Comparison of ENCODE assay signal across 9 cellular contexts in the genomic region with DNA sequence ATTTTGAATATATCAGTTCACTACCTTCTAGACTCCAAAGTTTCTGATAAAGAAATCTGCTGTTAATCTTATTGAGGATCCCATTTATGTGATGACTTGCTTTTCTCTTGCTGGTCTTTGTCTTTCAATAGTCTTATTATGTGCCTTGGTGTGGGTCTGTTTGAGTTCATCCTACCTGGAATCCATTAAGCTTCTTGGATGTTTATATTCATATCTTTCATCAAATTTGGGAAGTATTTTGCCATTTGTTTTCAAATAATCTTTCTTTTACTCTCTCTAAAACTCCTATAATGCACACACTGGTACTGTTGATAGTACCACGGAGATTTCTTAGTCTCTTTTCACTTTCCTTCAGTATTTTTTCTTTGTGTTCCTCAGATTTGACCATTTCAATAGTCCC.
"Had no signal": no experiment of that assay in that cellular context is flagged by ENCODE, and none has a peak within 500 bp of the region (broad histone marks: within the 10 kb centered on the region; RNA-seq: fewer than 3 reads in every experiment).

No MANE protein-coding gene starts in this region.

- H3K27ac ChIP-seq: VCaP, WERI-Rb-1 had no signal

- ATAC-seq: activated CD4-positive, alpha-beta T cell treated with anti-CD3 and anti-CD28 coated beads for 36 hours; activated CD4-positive, CD25-positive, alpha-beta regulatory T cell treated with anti-CD3 and anti-CD28 coated beads, Interleukin-2, amount 50 U/mL, for 24 hours; activated CD8-positive, alpha-beta memory T cell treated with anti-CD3 and anti-CD28 coated beads, Interleukin-2, amount 10 ng/mL, durations not matched to agents 7 days and 5 days; activated CD8-positive, alpha-beta T cell treated with anti-CD3 and anti-CD28 coated beads for 36 hours; activated CD8-positive, alpha-beta T cell treated with anti-CD3 and anti-CD28 coated beads, Interleukin-2, amount 10 ng/mL, durations not matched to agents 7 days and 5 days; T-helper 17 cell; WTC11 had no signal

- H3K36me3 ChIP-seq: WERI-Rb-1 had no signal
